1 cellular context compared by ENCODE assay signal in genomic region chr9:4517274-4517673, GRCh38.
TF ChIP-seq lines count a peak whose summit lies in the region.

No MANE protein-coding gene starts in this region.

TF ChIP-seq in IMR-90, 13 proteins besides CTCF, POLR2A, EP300 and RAD21:
- TF ChIP-seq MXI1 (IDR thresholded peaks at IDR 0.05; ENCODE audit: borderline replicate concordance, low read depth, low read length) (no peak), MAZ (IDR thresholded peaks at IDR 0.05; ENCODE audit: borderline replicate concordance, low read depth, low read length) (no peak), RFX5 (IDR thresholded peaks at IDR 0.05; ENCODE audit: low read depth, low read length) (no peak), CEBPB (IDR thresholded peaks at IDR 0.05; ENCODE audit: low read depth, low read length) (no peak), BHLHE40 (IDR thresholded peaks at IDR 0.05; ENCODE audit: low read depth, low read length) (no peak), FOS (IDR thresholded peaks at IDR 0.05; ENCODE audit: low read depth, low read length) (no peak), CHD1 (IDR thresholded peaks at IDR 0.05; ENCODE audit: low read depth, low read length) (no peak), USF2 (IDR thresholded peaks at IDR 0.05; ENCODE audit: low read depth, low read length) (no peak), ELK1 (IDR thresholded peaks at IDR 0.05; ENCODE audit: borderline replicate concordance, low read depth, low read length) (no peak)
